ENCODE assay signal across 8 cellular contexts in genomic region chr3:50246517-50246954, GRCh38. TPM values are rescaled to one million over a fixed set of nuclear protein-coding genes. Genes with fewer than 3 reads are reported as not detected.
A peak's percentile ranks its signal among the peaks of the same experiment; 100 is the strongest.
DNase-seq lines count a peak whose midpoint lies in the region; ATAC-seq and TF ChIP-seq lines count a peak whose summit lies in the region.

No MANE protein-coding gene starts in this region.

- peaks cover 0 to 2% (median 0%) of the 10 kb centered on the region in 7 donors for H3K9me3 Mint-ChIP-seq in CD4-positive, CD25-positive, alpha-beta regulatory T cell
- H3K9me3 Mint-ChIP-seq in activated CD4-positive, alpha-beta memory T cell treated with anti-CD3 and anti-CD28 coated beads, Interleukin-2, amount 10 ng/mL, durations not matched to agents 7 days and 5 days, result no peaks in the 10 kb centered on the region
- no peaks in the 10 kb centered on the region for H3K9me3 Mint-ChIP-seq in effector memory CD8-positive, alpha-beta T cell
- no peaks in the 10 kb centered on the region for H3K9me3 Mint-ChIP-seq in nephron

- no peaks in the 10 kb centered on the region for H3K27me3 ChIP-seq in CD4-positive, CD25-positive, alpha-beta regulatory T cell (ENCODE audit: control insufficient read depth, insufficient read depth, low read length)

- peaks cover 6% of the 10 kb centered on the region for H3K27me3 Mint-ChIP-seq in CD4-positive, CD25-positive, alpha-beta regulatory T cell
- H3K27me3 Mint-ChIP-seq in activated CD4-positive, alpha-beta memory T cell treated with anti-CD3 and anti-CD28 coated beads, Interleukin-2, amount 10 ng/mL, durations not matched to agents 7 days and 5 days, result no peaks in the 10 kb centered on the region
- H3K27me3 Mint-ChIP-seq in effector memory CD8-positive, alpha-beta T cell, result no peaks in the 10 kb centered on the region
- no peaks in the 10 kb centered on the region for H3K27me3 Mint-ChIP-seq in nephron (ENCODE audit: low read depth)

- peak; percentile 86 to 90 for ATAC-seq in CD4-positive, CD25-positive, alpha-beta regulatory T cell (ENCODE audit: low read depth in 2 of 2)
- ATAC-seq in GM21717 (IDR thresholded peaks at IDR 0.05; ENCODE audit: unreplicated experiment), result peak; percentile 23
- peak; percentile 76 for ATAC-seq in effector memory CD8-positive, alpha-beta T cell (replicated peaks)

- peak overlapping the region; percentile 87 to 94 (median 91) for H3K27ac Mint-ChIP-seq in CD4-positive, CD25-positive, alpha-beta regulatory T cell
- H3K27ac Mint-ChIP-seq in activated CD4-positive, alpha-beta memory T cell treated with anti-CD3 and anti-CD28 coated beads, Interleukin-2, amount 10 ng/mL, durations not matched to agents 7 days and 5 days, result peak overlapping the region; percentile 94
- peak overlapping the region; percentile 93 to 94 for H3K27ac Mint-ChIP-seq in effector memory CD8-positive, alpha-beta T cell
- H3K27ac Mint-ChIP-seq in nephron, result peak overlapping the region; percentile 96 to 98 (median 96)

- DNase-seq in CD4-positive, CD25-positive, alpha-beta regulatory T cell, result peak; percentile 71 to 92 (median 84)
- DNase-seq in M059J (ENCODE audit: low read depth) (peak; percentile 97), stromal cell of bone marrow (ENCODE audit: low read depth) (peak; percentile 93), mucosa of gallbladder (ENCODE audit: low spot score) (no peak)
- DNase-seq in activated CD4-positive, alpha-beta memory T cell treated with anti-CD3 and anti-CD28 coated beads, Interleukin-2, amount 10 ng/mL, durations not matched to agents 7 days and 5 days, result peak; percentile 89
- DNase-seq in effector memory CD8-positive, alpha-beta T cell, result peak; percentile 71 to 73 (median 71)

- peak in 1 of 3 experiments; percentile 19 for TF ChIP-seq CTCF in nephron (IDR thresholded peaks at IDR 0.05; ENCODE audit: unreplicated experiment in 3 of 3)

- H3K36me3 ChIP-seq in CD4-positive, CD25-positive, alpha-beta regulatory T cell (ENCODE audit: control insufficient read depth, insufficient read depth, low read length), result peaks cover 19% of the 10 kb centered on the region

- no peaks in the 10 kb centered on the region for H3K9me3 ChIP-seq in CD4-positive, CD25-positive, alpha-beta regulatory T cell (ENCODE audit: control insufficient read depth in 2 of 2, low read length in 2 of 2)

- POLR2A ChIA-PET in activated CD4-positive, alpha-beta memory T cell treated with anti-CD3 and anti-CD28 coated beads, Interleukin-2, amount 10 ng/mL, durations not matched to agents 7 days and 5 days (lab: Charles Lee), result interaction anchor here (0.8 to 9.7 kb wide), 16 partner anchors 10 to 123 kb away, joined by 3 to 117 read pairs (median 6); partner anchors contain the start of genes GNAI2, HYAL3, IFRD2 and NAA80

- peak overlapping the region; percentile 79 to 86 (median 85) for H3K4me3 Mint-ChIP-seq in CD4-positive, CD25-positive, alpha-beta regulatory T cell
- peak overlapping the region; percentile 78 for H3K4me3 Mint-ChIP-seq in activated CD4-positive, alpha-beta memory T cell treated with anti-CD3 and anti-CD28 coated beads, Interleukin-2, amount 10 ng/mL, durations not matched to agents 7 days and 5 days
- H3K4me3 Mint-ChIP-seq in effector memory CD8-positive, alpha-beta T cell, result peak overlapping the region; percentile 74 to 83
- H3K4me3 Mint-ChIP-seq in nephron, result peak overlapping the region; percentile 69 to 75 (median 75)

- CTCF ChIA-PET in activated CD4-positive, alpha-beta memory T cell treated with anti-CD3 and anti-CD28 coated beads, Interleukin-2, amount 10 ng/mL, durations not matched to agents 7 days and 5 days (lab: Charles Lee), result interaction anchor here (0.6 to 8.1 kb wide), 38 partner anchors 9 to 906 kb away, joined by 3 to 212 read pairs (median 5); partner anchors contain the start of genes GNAI2, GNAT1, HYAL3 and IFRD2

- H3K36me3 Mint-ChIP-seq in CD4-positive, CD25-positive, alpha-beta regulatory T cell, result peaks cover 11% of the 10 kb centered on the region
- peaks cover 43% of the 10 kb centered on the region for H3K36me3 Mint-ChIP-seq in activated CD4-positive, alpha-beta memory T cell treated with anti-CD3 and anti-CD28 coated beads, Interleukin-2, amount 10 ng/mL, durations not matched to agents 7 days and 5 days (ENCODE audit: low read depth)
- H3K36me3 Mint-ChIP-seq in effector memory CD8-positive, alpha-beta T cell (ENCODE audit: insufficient read depth), result peaks cover 59% of the 10 kb centered on the region
- peaks cover 8% of the 10 kb centered on the region for H3K36me3 Mint-ChIP-seq in nephron (ENCODE audit: low read depth)

- H3K4me1 ChIP-seq in CD4-positive, CD25-positive, alpha-beta regulatory T cell (ENCODE audit: control insufficient read depth, insufficient read depth, low read length, poor library complexity, severe bottlenecking), result peaks cover 99% of the 10 kb centered on the region

- peaks cover 6 to 90% (median 45%) of the 10 kb centered on the region in 4 donors for H3K4me1 Mint-ChIP-seq in CD4-positive, CD25-positive, alpha-beta regulatory T cell
- H3K4me1 Mint-ChIP-seq in activated CD4-positive, alpha-beta memory T cell treated with anti-CD3 and anti-CD28 coated beads, Interleukin-2, amount 10 ng/mL, durations not matched to agents 7 days and 5 days, result peaks cover 90% of the 10 kb centered on the region
- H3K4me1 Mint-ChIP-seq in effector memory CD8-positive, alpha-beta T cell (ENCODE audit: low read depth in 2 of 2), result peaks cover 72 to 75% of the 10 kb centered on the region in 2 donors
- H3K4me1 Mint-ChIP-seq in nephron, result peaks cover 47% of the 10 kb centered on the region

- peak overlapping the region; percentile 90 for H3K27ac ChIP-seq in CD4-positive, CD25-positive, alpha-beta regulatory T cell (ENCODE audit: insufficient read depth, low read length, poor library complexity, severe bottlenecking)

- H3K4me3 ChIP-seq in CD4-positive, CD25-positive, alpha-beta regulatory T cell (ENCODE audit: low read depth, low read length), result peak overlapping the region; percentile 47

RNA-seq across cellular contexts. Expression of gene GNAI2, which starts 10.5 kb away (rescaled TPM):
- 373 TPM for total RNA-seq in CD4-positive, CD25-positive, alpha-beta regulatory T cell
- 100 to 1,000 TPM; 544 to 696 (median 614) TPM for polyA plus RNA-seq in CD4-positive, CD25-positive, alpha-beta regulatory T cell
- total RNA-seq in M059J (2014; rRNA removed; shearing (Covaris generic)), result 232 and 259 TPM in 2 replicates
- 100 to 1,000 TPM; 493 to 519 TPM for total RNA-seq in activated CD4-positive, alpha-beta memory T cell treated with anti-CD3 and anti-CD28 coated beads, Interleukin-2, amount 10 ng/mL, durations not matched to agents 7 days and 5 days
- total RNA-seq in mucosa of gallbladder, result 261 TPM

RNA-seq across cellular contexts. Expression of gene SEMA3B, which starts 22.4 kb away (rescaled TPM):
- 1.7 TPM for total RNA-seq in CD4-positive, CD25-positive, alpha-beta regulatory T cell
- not detected for polyA plus RNA-seq in CD4-positive, CD25-positive, alpha-beta regulatory T cell
- 12.0 and 22.5 TPM in 2 replicates for total RNA-seq in M059J (2014; rRNA removed; shearing (Covaris generic))
- total RNA-seq in activated CD4-positive, alpha-beta memory T cell treated with anti-CD3 and anti-CD28 coated beads, Interleukin-2, amount 10 ng/mL, durations not matched to agents 7 days and 5 days, result under 1 TPM; 0.38 to 0.55 TPM
- total RNA-seq in mucosa of gallbladder, result 87.0 TPM

RNA-seq across cellular contexts. Expression of gene LSMEM2, which starts 32.4 kb away (rescaled TPM):
- not detected for total RNA-seq in CD4-positive, CD25-positive, alpha-beta regulatory T cell
- polyA plus RNA-seq in CD4-positive, CD25-positive, alpha-beta regulatory T cell, result under 1 TPM in 1 of 4 donors, not detected in 3; 0.22 TPM
- total RNA-seq in M059J (2014; rRNA removed; shearing (Covaris generic)), result not detected in 2 replicates
- not detected for total RNA-seq in activated CD4-positive, alpha-beta memory T cell treated with anti-CD3 and anti-CD28 coated beads, Interleukin-2, amount 10 ng/mL, durations not matched to agents 7 days and 5 days
- total RNA-seq in mucosa of gallbladder, result 0.95 TPM

RNA-seq across cellular contexts. Expression of gene SLC38A3, which starts 41.5 kb away (rescaled TPM):
- total RNA-seq in CD4-positive, CD25-positive, alpha-beta regulatory T cell, result not detected
- polyA plus RNA-seq in CD4-positive, CD25-positive, alpha-beta regulatory T cell, result not detected
- total RNA-seq in M059J (2014; rRNA removed; shearing (Covaris generic)), result 0.89 and 0.96 TPM in 2 replicates
- not detected for total RNA-seq in activated CD4-positive, alpha-beta memory T cell treated with anti-CD3 and anti-CD28 coated beads, Interleukin-2, amount 10 ng/mL, durations not matched to agents 7 days and 5 days
- total RNA-seq in mucosa of gallbladder, result 2.2 TPM

RNA-seq across cellular contexts. Expression of gene IFRD2, which starts 45.7 kb away (rescaled TPM):
- 39.9 TPM for total RNA-seq in CD4-positive, CD25-positive, alpha-beta regulatory T cell
- 10 to 100 TPM; 40.6 to 51.9 (median 43.4) TPM for polyA plus RNA-seq in CD4-positive, CD25-positive, alpha-beta regulatory T cell
- total RNA-seq in M059J (2014; rRNA removed; shearing (Covaris generic)), result 49.3 and 50.4 TPM in 2 replicates
- 10 to 100 TPM; 40.6 to 45.0 TPM for total RNA-seq in activated CD4-positive, alpha-beta memory T cell treated with anti-CD3 and anti-CD28 coated beads, Interleukin-2, amount 10 ng/mL, durations not matched to agents 7 days and 5 days
- total RNA-seq in mucosa of gallbladder, result 74.8 TPM

Comparison
In these comparisons a context has a peak if more than half of its experiments do, and no peak if none do; other contexts are left out.
1. ATAC-seq: peak in every context shown above with its lines; median percentile 88 in CD4-positive, CD25-positive, alpha-beta regulatory T cell; 76 in effector memory CD8-positive, alpha-beta T cell; 23 in GM21717.